8 cellular contexts compared by ENCODE assay signal in the genomic region with DNA sequence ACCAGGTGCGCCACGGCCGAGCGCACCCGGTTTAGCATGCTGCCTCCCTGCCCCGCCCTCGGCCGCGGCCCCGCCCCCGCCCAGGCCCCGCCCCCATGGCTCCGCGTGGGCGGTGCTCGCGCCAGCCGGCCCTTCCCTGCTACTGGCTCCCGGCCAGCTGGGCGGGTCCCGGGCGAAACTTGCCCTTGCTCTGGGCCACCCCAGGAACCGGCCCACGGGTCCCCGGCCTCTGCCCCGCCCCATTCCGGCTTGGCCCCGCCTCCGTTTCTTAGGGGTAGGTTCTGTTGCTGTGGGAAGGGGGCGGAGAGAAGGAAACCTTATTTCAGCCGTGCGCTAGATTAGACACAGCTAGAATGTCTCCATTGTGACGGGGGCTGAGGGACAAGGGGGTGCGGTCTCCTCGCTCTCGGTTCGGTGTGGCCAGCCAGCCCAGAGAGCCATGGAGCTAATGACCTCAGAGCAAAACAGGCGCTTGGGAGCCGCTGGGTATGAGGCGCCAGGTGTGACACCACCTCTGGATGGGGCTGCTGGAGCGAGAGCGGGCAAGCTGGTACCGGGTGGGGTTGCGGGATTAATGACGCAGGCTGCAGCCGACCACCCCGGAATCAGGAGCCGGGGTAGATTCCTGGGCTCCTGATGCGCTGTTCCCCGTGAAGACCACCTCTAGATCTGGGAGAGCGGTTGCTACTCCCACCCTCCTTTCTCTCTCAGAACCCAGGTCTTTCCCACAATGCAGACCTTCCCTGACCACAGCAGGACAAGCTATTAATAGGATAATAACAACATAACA. TPM values are rescaled to one million over a fixed set of nuclear protein-coding genes. Genes with fewer than 3 reads are reported as not detected.
DNase-seq lines count a peak whose midpoint lies in the region; ATAC-seq and TF ChIP-seq lines count a peak whose summit lies in the region.

A gene with protein sequence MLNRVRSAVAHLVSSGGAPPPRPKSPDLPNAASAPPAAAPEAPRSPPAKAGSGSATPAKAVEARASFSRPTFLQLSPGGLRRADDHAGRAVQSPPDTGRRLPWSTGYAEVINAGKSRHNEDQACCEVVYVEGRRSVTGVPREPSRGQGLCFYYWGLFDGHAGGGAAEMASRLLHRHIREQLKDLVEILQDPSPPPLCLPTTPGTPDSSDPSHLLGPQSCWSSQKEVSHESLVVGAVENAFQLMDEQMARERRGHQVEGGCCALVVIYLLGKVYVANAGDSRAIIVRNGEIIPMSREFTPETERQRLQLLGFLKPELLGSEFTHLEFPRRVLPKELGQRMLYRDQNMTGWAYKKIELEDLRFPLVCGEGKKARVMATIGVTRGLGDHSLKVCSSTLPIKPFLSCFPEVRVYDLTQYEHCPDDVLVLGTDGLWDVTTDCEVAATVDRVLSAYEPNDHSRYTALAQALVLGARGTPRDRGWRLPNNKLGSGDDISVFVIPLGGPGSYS (minus strand): TSS at position 69 of the 790 bp plus-strand sequence. CDS start 31 bp downstream, at position 38.

- H3K4me1 ChIP-seq in HEK293 (ENCODE audit: control insufficient read depth, insufficient read depth, low read length) (no peaks in the 10 kb centered on the region), MM.1S (ENCODE audit: low read length) (peaks cover 5% of the 10 kb centered on the region; the same call in 1 of the 2 replicates), ovary (ENCODE audit: insufficient read depth) (peaks cover 4% of the 10 kb centered on the region), testis (peaks cover 15% of the 10 kb centered on the region)

- no peaks in the 10 kb centered on the region for H3K9me2 ChIP-seq in MM.1S (replicated peaks; ENCODE audit: insufficient read depth, low read length)

- H3K9ac ChIP-seq in MM.1S (ENCODE audit: low read length), result no peak within 1 kb of the TSS

- TF ChIP-seq CTCF in HEK293 (tag by site-specific recombination; IDR thresholded peaks at IDR 0.05), result no peak
- no peak for TF ChIP-seq CTCF in MM.1S (IDR thresholded peaks at IDR 0.05; ENCODE audit: low read length)
- peak in 1 of 3 donors; percentile 9 for TF ChIP-seq CTCF in ovary (IDR thresholded peaks at IDR 0.05)
- TF ChIP-seq CTCF in testis (IDR thresholded peaks at IDR 0.05), result no peak

- H3K4me3 ChIP-seq in HEK293 (ENCODE audit: low read depth, low read length) (peak within 1 kb of the TSS; percentile 57), MM.1S (ENCODE audit: low read length) (peak within 1 kb of the TSS; percentile 55), ovary (peak within 1 kb of the TSS; percentile 72), testis (peak within 1 kb of the TSS; percentile 60 to 68)

- POLR2A ChIA-PET in HEK293 (lab: Yijun Ruan, JAX), result interaction anchor here (0.5 to 2.0 kb wide), 9 partner anchors 10 to 674 kb away, joined by 3 to 17 read pairs (median 5); a partner anchor contains a TSS

- peak within 1 kb of the TSS in 1 of 2 donors; percentile 44 for H3K27ac Mint-ChIP-seq in activated naive CD4-positive, alpha-beta T cell treated with anti-CD3 and anti-CD28 coated beads, Interleukin-2, amount 50 U/mL, for 72 hours

- peak; percentile 82 to 89 for ATAC-seq in activated naive CD4-positive, alpha-beta T cell treated with anti-CD3 and anti-CD28 coated beads, Interleukin-2, amount 50 U/mL, for 72 hours
- peak; percentile 89 for ATAC-seq in Right ventricle myocardium inferior

- H3K9me3 ChIP-seq in HEK293 (ENCODE audit: control insufficient read depth, insufficient read depth, low read depth, low read length), result no peaks in the 10 kb centered on the region
- H3K9me3 ChIP-seq in MM.1S (replicated peaks; ENCODE audit: insufficient read depth, low read length), result no peaks in the 10 kb centered on the region
- H3K9me3 ChIP-seq in ovary, result no peaks in the 10 kb centered on the region
- H3K9me3 ChIP-seq in testis, result no peaks in the 10 kb centered on the region

- WGBS in ovary, 3 donors, result 0 to 1% (median 0%) methylated on average over 22 to 51 of the region's 51 CpGs
- WGBS in testis, 2 donors, result 0 to 1% methylated on average over 10 to 46 of the region's 51 CpGs

- no peaks in the 10 kb centered on the region for H3K36me3 Mint-ChIP-seq in activated naive CD4-positive, alpha-beta T cell treated with anti-CD3 and anti-CD28 coated beads, Interleukin-2, amount 50 U/mL, for 72 hours

- H3K79me2 ChIP-seq in MM.1S (ENCODE audit: low read length), result no peaks in the 10 kb centered on the region

- H3K27ac ChIP-seq in HEK293 (ENCODE audit: extremely low read depth, low read depth, low read length), result no peak within 1 kb of the TSS; the same call in 1 of the 2 replicates
- no peak within 1 kb of the TSS for H3K27ac ChIP-seq in MM.1S (ENCODE audit: low read length)
- peak within 1 kb of the TSS; percentile 51 to 55 for H3K27ac ChIP-seq in ovary
- peak within 1 kb of the TSS; percentile 20 to 68 for H3K27ac ChIP-seq in testis

- peaks cover 16% of the 10 kb centered on the region for H3K27me3 ChIP-seq in MM.1S (replicated peaks; ENCODE audit: insufficient read depth, low read length)
- H3K27me3 ChIP-seq in ovary, result no peaks in the 10 kb centered on the region
- no peaks in the 10 kb centered on the region for H3K27me3 ChIP-seq in testis

- peak; percentile 68 for DNase-seq in GM04504 (ENCODE audit: low read depth)
- peak; percentile 89 for DNase-seq in MM.1S
- peak; percentile 56 for DNase-seq in SKM-1 (lab: John Stamatoyannopoulos, UW; ENCODE audit: unreplicated experiment)
- DNase-seq in activated naive CD4-positive, alpha-beta T cell treated with anti-CD3 and anti-CD28 coated beads, Interleukin-2, amount 50 U/mL, for 72 hours (ENCODE audit: low spot score in 2 of 2), result peak; percentile 91 to 99
- peak; percentile 99 for DNase-seq in Right ventricle myocardium inferior (ENCODE audit: missing footprints)
- DNase-seq in ovary, result peak; percentile 96 to 99 (median 98)
- peak; percentile 96 for DNase-seq in testis

- no peaks in the 10 kb centered on the region for H4K20me1 ChIP-seq in MM.1S (ENCODE audit: insufficient read depth, low read length)

- CTCF ChIA-PET in HEK293 (lab: Yijun Ruan, JAX), result interaction anchor here (0.6 to 9.1 kb wide), 72 partner anchors 7 to 1196 kb away, joined by 3 to 417 read pairs (median 4); a partner anchor contains a TSS

- H3K36me3 ChIP-seq in HEK293 (ENCODE audit: control insufficient read depth in 2 of 2, insufficient read depth in 1 of 2, low read length in 2 of 2) (no peaks in the 10 kb centered on the region), MM.1S (replicated peaks; ENCODE audit: insufficient read depth, low read length) (no peaks in the 10 kb centered on the region), ovary (no peaks in the 10 kb centered on the region), testis (ENCODE audit: low read depth, missing control alignments) (no peaks in the 10 kb centered on the region)

- H3K9me3 Mint-ChIP-seq in activated naive CD4-positive, alpha-beta T cell treated with anti-CD3 and anti-CD28 coated beads, Interleukin-2, amount 50 U/mL, for 72 hours, result no peaks in the 10 kb centered on the region

- peak within 1 kb of the TSS; percentile 42; the same call in 1 of the 2 replicates for H2AFZ ChIP-seq in MM.1S (ENCODE audit: low read length)

- no peak for TF ChIP-seq POLR2A in ovary (IDR thresholded peaks at IDR 0.05)
- TF ChIP-seq POLR2A in testis (IDR thresholded peaks at IDR 0.05), result no peak

- intact Hi-C loops in Right ventricle myocardium inferior (cut with DNase I) (loop anchor here (1.0 to 5.0 kb wide), 5 partner anchors 89 to 962 kb away; a partner anchor contains a TSS), ovary (cut with DNase I) (loop anchor here (2.0 to 10.0 kb wide), 10 partner anchors 87 to 679 kb away; a partner anchor contains a TSS), testis (cut with DNase I; ENCODE audit: low total_unique reads) (loop anchor here (5.0 kb wide), 1 partner anchor 87 kb away; no protein-coding TSS in a partner anchor)

- H3K4me2 ChIP-seq in MM.1S (ENCODE audit: low read depth, low read length), result peak within 1 kb of the TSS; percentile 96

- H3F3A ChIP-seq in MM.1S (ENCODE audit: insufficient read depth, low read length), result no peaks in the 10 kb centered on the region

- no peak for TF ChIP-seq EP300 in ovary (IDR thresholded peaks at IDR 0.05)

TF ChIP-seq in HEK293, 187 proteins besides CTCF, POLR2A, EP300 and RAD21 (continues in another document):
- TF ChIP-seq ZFHX2 (tag by site-specific recombination; conservative IDR thresholded peaks at IDR 0.05) (peak; percentile 36; the same call in 1 of the 2 replicates), SP2 (tag by site-specific recombination; IDR thresholded peaks at IDR 0.05) (peak; percentile 92), ZNF530 (tag by site-specific recombination; IDR thresholded peaks at IDR 0.05; ENCODE audit: low read depth) (no peak), ZNF660 (tag by site-specific recombination; IDR thresholded peaks at IDR 0.05) (peak; percentile 57), ZNF335 (tag by site-specific recombination; conservative IDR thresholded peaks at IDR 0.05) (peak; percentile 66), PRDM1 (tag by site-specific recombination; IDR thresholded peaks at IDR 0.05) (no peak), SETDB1 (IDR thresholded peaks at IDR 0.05; ENCODE audit: insufficient read length, low read length) (no peak), ZEB2 (tag by site-specific recombination; IDR thresholded peaks at IDR 0.05) (0 out of 2 replicates have a peak, but pooled peaks have one; percentile 22), KLF9 (tag by site-specific recombination; IDR thresholded peaks at IDR 0.05; ENCODE audit: low read depth) (peak; percentile 87)
- TF ChIP-seq, protein P1, sequence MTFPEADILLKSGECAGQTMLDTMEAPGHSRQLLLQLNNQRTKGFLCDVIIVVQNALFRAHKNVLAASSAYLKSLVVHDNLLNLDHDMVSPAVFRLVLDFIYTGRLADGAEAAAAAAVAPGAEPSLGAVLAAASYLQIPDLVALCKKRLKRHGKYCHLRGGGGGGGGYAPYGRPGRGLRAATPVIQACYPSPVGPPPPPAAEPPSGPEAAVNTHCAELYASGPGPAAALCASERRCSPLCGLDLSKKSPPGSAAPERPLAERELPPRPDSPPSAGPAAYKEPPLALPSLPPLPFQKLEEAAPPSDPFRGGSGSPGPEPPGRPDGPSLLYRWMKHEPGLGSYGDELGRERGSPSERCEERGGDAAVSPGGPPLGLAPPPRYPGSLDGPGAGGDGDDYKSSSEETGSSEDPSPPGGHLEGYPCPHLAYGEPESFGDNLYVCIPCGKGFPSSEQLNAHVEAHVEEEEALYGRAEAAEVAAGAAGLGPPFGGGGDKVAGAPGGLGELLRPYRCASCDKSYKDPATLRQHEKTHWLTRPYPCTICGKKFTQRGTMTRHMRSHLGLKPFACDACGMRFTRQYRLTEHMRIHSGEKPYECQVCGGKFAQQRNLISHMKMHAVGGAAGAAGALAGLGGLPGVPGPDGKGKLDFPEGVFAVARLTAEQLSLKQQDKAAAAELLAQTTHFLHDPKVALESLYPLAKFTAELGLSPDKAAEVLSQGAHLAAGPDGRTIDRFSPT (tag by site-specific recombination; IDR thresholded peaks at IDR 0.05), result peak; percentile 26; the same call in 1 of the 2 replicates

RNA-seq across cellular contexts. Expression of the gene that starts here (rescaled TPM):
- 1 to 10 TPM in 1 of 2 donors, under 1 TPM in 1; 0.46 to 1.8 TPM for total RNA-seq in activated naive CD4-positive, alpha-beta T cell treated with anti-CD3 and anti-CD28 coated beads, Interleukin-2, amount 50 U/mL, for 72 hours
- total RNA-seq in Right ventricle myocardium inferior, result 5.3 TPM
- total RNA-seq in ovary, result 1 to 10 TPM; 1.4 to 6.3 (median 2.9) TPM
- polyA plus RNA-seq in ovary, result 1 to 10 TPM in 1 of 2 donors, under 1 TPM in 1; 0.78 to 1.3 TPM
- total RNA-seq in testis, result 10 to 100 TPM; 45.5 to 88.7 TPM
- polyA plus RNA-seq in testis (ENCODE audit: insufficient read depth, low read depth, low replicate concordance), result 69.5 TPM

Comparison
In these comparisons a context has a peak if more than half of its experiments do, and no peak if none do; other contexts are left out.
1. RNA of the gene that starts here (polyA plus RNA-seq): 69.5 TPM in testis (single experiment); 0.78 to 1.3 TPM in ovary; every median in the first group is over 10 times any median in the second.
2. H3K27ac ChIP-seq: peak in ovary (2 of 2) and testis (2 of 2); none in HEK293 (single experiment) and MM.1S (single experiment).
3. Peak in every context shown above with its lines, with median percentiles within 50 percentile points of each other: DNase-seq and H3K4me3 ChIP-seq.